Comparison of ENCODE assay signal across 1 cellular context in genomic region chr3:141928626-141929270, GRCh38.
TF ChIP-seq lines count a peak whose summit lies in the region.

No MANE protein-coding gene starts in this region.

TF ChIP-seq in HepG2, 621 proteins besides CTCF, POLR2A, EP300 and RAD21:
- TF ChIP-seq RBM22 (optimal IDR thresholded peaks at IDR 0.05; ENCODE audit: low read length) (peak; percentile 17), AGO2 (optimal IDR thresholded peaks at IDR 0.05; ENCODE audit: low read depth, low read length) (peak; percentile 33), NONO (IDR thresholded peaks at IDR 0.05) (no peak), NONO (CRISPR knock-in tag; conservative IDR thresholded peaks at IDR 0.05) (0 out of 2 replicates have a peak, but pooled peaks have one; percentile 18), ZNF841 (CRISPR knock-in tag; IDR thresholded peaks at IDR 0.05; ENCODE audit: borderline replicate concordance) (no peak), ZNF143 (CRISPR knock-in tag; IDR thresholded peaks at IDR 0.05) (no peak)
